In genomic region chr1:41726899-41727748, GRCh38 we compare ENCODE assay signal across 8 cellular contexts.
DNase-seq lines count a peak whose midpoint lies in the region; ATAC-seq and TF ChIP-seq lines count a peak whose summit lies in the region.

No MANE protein-coding gene starts in this region.

- no peak overlapping the region for H2AK5ac ChIP-seq in trophoblast cell (ENCODE audit: low read length)

- H2BK5ac ChIP-seq in trophoblast cell (ENCODE audit: low read depth, low read length, poor library complexity): no peak overlapping the region

- H3K4me2 ChIP-seq in trophoblast cell (ENCODE audit: low read length): no peak overlapping the region

- TF ChIP-seq POLR2A in prostate gland (IDR thresholded peaks at IDR 0.05): no peak

- no peak overlapping the region for H4K12ac ChIP-seq in trophoblast cell (ENCODE audit: low read depth, low read length)

- no peak overlapping the region for H3K23ac ChIP-seq in trophoblast cell (ENCODE audit: low read length)

- H3K27ac Mint-ChIP-seq in dendritic cell treated with granulocyte-macrophage colony-stimulating factor and Interleukin-4, amounts not matched to agents 40 ng/mL and 50 ng/mL, for 4 days: peak overlapping the region; percentile 89
- H3K27ac Mint-ChIP-seq in progenitor cell of endocrine pancreas: no peak overlapping the region

- H3K4me1 Mint-ChIP-seq in dendritic cell treated with granulocyte-macrophage colony-stimulating factor and Interleukin-4, amounts not matched to agents 40 ng/mL and 50 ng/mL, for 4 days (ENCODE audit: low read depth): peaks cover 90% of the 10 kb centered on the region
- no peaks in the 10 kb centered on the region for H3K4me1 Mint-ChIP-seq in progenitor cell of endocrine pancreas (ENCODE audit: low read depth)

- H3K27ac ChIP-seq in trophoblast cell (ENCODE audit: low read depth, low read length) (no peak overlapping the region), prostate gland (no peak overlapping the region)

- TF ChIP-seq CTCF in GM12872 (IDR thresholded peaks at IDR 0.05; ENCODE audit: insufficient read depth, low read depth, low read length): peak; percentile 63
- TF ChIP-seq CTCF in prostate gland (IDR thresholded peaks at IDR 0.05): no peak
- no peak for TF ChIP-seq CTCF in progenitor cell of endocrine pancreas (IDR thresholded peaks at IDR 0.05; ENCODE audit: unreplicated experiment)

- no peaks in the 10 kb centered on the region for H3K9me3 Mint-ChIP-seq in dendritic cell treated with granulocyte-macrophage colony-stimulating factor and Interleukin-4, amounts not matched to agents 40 ng/mL and 50 ng/mL, for 4 days
- no peaks in the 10 kb centered on the region for H3K9me3 Mint-ChIP-seq in progenitor cell of endocrine pancreas (ENCODE audit: low read depth)

- H3K79me2 ChIP-seq in trophoblast cell (ENCODE audit: control insufficient read depth, insufficient read depth, low read length, poor library complexity): no peaks in the 10 kb centered on the region

- H3K4me3 ChIP-seq in trophoblast cell (ENCODE audit: low read depth, low read length) (no peak overlapping the region), prostate gland (no peak overlapping the region)

- H2AFZ ChIP-seq in trophoblast cell (ENCODE audit: insufficient read depth, low read length, poor library complexity): no peak overlapping the region

- H3K4ac ChIP-seq in trophoblast cell (ENCODE audit: low read depth, low read length): no peak overlapping the region

- no peak overlapping the region for H3K14ac ChIP-seq in trophoblast cell (ENCODE audit: low read length)

- peak overlapping the region; percentile 49 for H3K4me3 Mint-ChIP-seq in dendritic cell treated with granulocyte-macrophage colony-stimulating factor and Interleukin-4, amounts not matched to agents 40 ng/mL and 50 ng/mL, for 4 days
- H3K4me3 Mint-ChIP-seq in progenitor cell of endocrine pancreas (ENCODE audit: low read depth): no peak overlapping the region

- no peak overlapping the region for H2BK12ac ChIP-seq in trophoblast cell (ENCODE audit: low read length)

- H3K18ac ChIP-seq in trophoblast cell (ENCODE audit: low read length): no peak overlapping the region

- DNase-seq in NOMO-1 (lab: John Stamatoyannopoulos, UW; ENCODE audit: unreplicated experiment in 2 of 2): peak; percentile 84 to 90
- DNase-seq in trophoblast cell: peak; percentile 32 to 50
- DNase-seq in prostate gland (ENCODE audit: low spot score): no peak
- no peak for DNase-seq in progenitor cell of endocrine pancreas (ENCODE audit: low spot score, unreplicated experiment)

- no peaks in the 10 kb centered on the region for H3K79me1 ChIP-seq in trophoblast cell (ENCODE audit: low read length)

- ATAC-seq in GM21786 (IDR thresholded peaks at IDR 0.05; ENCODE audit: unreplicated experiment) (peak; percentile 31), GM19035 (IDR thresholded peaks at IDR 0.05; ENCODE audit: unreplicated experiment) (no peak)

- H3K36me3 ChIP-seq in trophoblast cell (ENCODE audit: control insufficient read depth in 1 of 2, insufficient read depth in 2 of 2, low read length in 2 of 2) (no peaks in the 10 kb centered on the region), prostate gland (no peaks in the 10 kb centered on the region)

- H4K91ac ChIP-seq in trophoblast cell (ENCODE audit: low read depth, low read length): no peak overlapping the region

- H3K27me3 ChIP-seq in trophoblast cell (ENCODE audit: insufficient read depth, low read length) (no peaks in the 10 kb centered on the region), prostate gland (replicated peaks; ENCODE audit: insufficient read depth) (no peaks in the 10 kb centered on the region)

- H3K9me3 ChIP-seq in trophoblast cell (ENCODE audit: insufficient read depth, low read depth, low read length): peaks cover 3% of the 10 kb centered on the region
- no peaks in the 10 kb centered on the region for H3K9me3 ChIP-seq in prostate gland

- no peak overlapping the region for H3K9ac ChIP-seq in trophoblast cell (ENCODE audit: low read length)

- H3K36me3 Mint-ChIP-seq in dendritic cell treated with granulocyte-macrophage colony-stimulating factor and Interleukin-4, amounts not matched to agents 40 ng/mL and 50 ng/mL, for 4 days (ENCODE audit: low read depth): no peaks in the 10 kb centered on the region
- H3K36me3 Mint-ChIP-seq in progenitor cell of endocrine pancreas (ENCODE audit: insufficient read depth): no peaks in the 10 kb centered on the region

- H4K8ac ChIP-seq in trophoblast cell (ENCODE audit: low read depth, low read length): no peak overlapping the region

- no CpG with 5 or more reads among the region's 24 CpGs for WGBS in trophoblast cell (ENCODE audit: extremely low coverage, insufficient coverage, insufficient read length)
- WGBS in prostate gland: 75% methylated on average over 24 of the region's 24 CpGs

- intact Hi-C loops in dendritic cell treated with granulocyte-macrophage colony-stimulating factor and Interleukin-4, amounts not matched to agents 40 ng/mL and 50 ng/mL, for 4 days (cut with micrococcal nuclease): loop anchor here (1.0 to 5.0 kb wide), 2 partner anchors 12 to 40 kb away; no protein-coding TSS in a partner anchor
- intact Hi-C loops in prostate gland (cut with DNase I): no loop called here

- no peak overlapping the region for H2BK120ac ChIP-seq in trophoblast cell (ENCODE audit: insufficient read depth, low read length, poor library complexity)

- H3K4me1 ChIP-seq in trophoblast cell (ENCODE audit: control insufficient read depth in 1 of 2, insufficient read depth in 2 of 2, low read length in 2 of 2) (peaks cover 0 to 5% of the 10 kb centered on the region in 2 experiments), prostate gland (replicated peaks) (no peaks in the 10 kb centered on the region)

- H3K27me3 Mint-ChIP-seq in dendritic cell treated with granulocyte-macrophage colony-stimulating factor and Interleukin-4, amounts not matched to agents 40 ng/mL and 50 ng/mL, for 4 days: peaks cover 3% of the 10 kb centered on the region
- H3K27me3 Mint-ChIP-seq in progenitor cell of endocrine pancreas: peaks cover 32% of the 10 kb centered on the region

Comparison
In these comparisons a context has a peak if more than half of its experiments do, and no peak if none do; other contexts are left out.
1. DNase-seq: peak in NOMO-1 (2 of 2) and trophoblast cell (2 of 2); none in prostate gland (single experiment) and progenitor cell of endocrine pancreas (single experiment).